Comparison of ENCODE assay signal across 8 cellular contexts in genomic region chr12:13171921-13172859, GRCh38. TPM values are rescaled to one million over a fixed set of nuclear protein-coding genes. Genes with fewer than 3 reads are reported as not detected.
DNase-seq lines count a peak whose midpoint lies in the region; ATAC-seq, FAIRE-seq and TF ChIP-seq lines count a peak whose summit lies in the region.

No MANE protein-coding gene starts in this region.

- CTCF ChIA-PET in RWPE1 (lab: Yijun Ruan, JAX) = interaction anchor here (0.6 kb wide), 1 partner anchor 757 kb away, joined by 3 read pairs; no protein-coding TSS in a partner anchor

- intact Hi-C loops in heart left ventricle (cut with DNase I) (no loop called here), uterus (cut with DNase I; ENCODE audit: low total_unique reads) (no loop called here)

- peaks cover 0 to 5% (median 0%) of the 10 kb centered on the region in 12 donors for H3K9me3 ChIP-seq in heart left ventricle
- no peaks in the 10 kb centered on the region for H3K9me3 ChIP-seq in right atrium auricular region
- no peaks in the 10 kb centered on the region for H3K9me3 ChIP-seq in keratinocyte (ENCODE audit: control insufficient read depth, low read depth, low read length)
- H3K9me3 ChIP-seq in uterus = no peaks in the 10 kb centered on the region

- no peak overlapping the region for H3K4me3 Mint-ChIP-seq in progenitor cell of endocrine pancreas (ENCODE audit: low read depth)

- H3K27me3 ChIP-seq in heart left ventricle (no peaks in the 10 kb centered on the region), right atrium auricular region (no peaks in the 10 kb centered on the region), keratinocyte (ENCODE audit: control insufficient read depth, extremely low read depth, insufficient read depth, low read length) (no peaks in the 10 kb centered on the region), uterus (no peaks in the 10 kb centered on the region)

- dilution Hi-C loops in keratinocyte (cut with MboI; ENCODE audit: extremely low pct_ligation_motif_present, low sequenced_read_pairs) = no loop called here

- H2AFZ ChIP-seq in keratinocyte (ENCODE audit: control insufficient read depth, low read length) = peak overlapping the region; percentile 39

- H3K4me3 ChIP-seq in heart left ventricle (no peak overlapping the region), right atrium auricular region (no peak overlapping the region), keratinocyte (ENCODE audit: control insufficient read depth in 2 of 3, extremely low read depth in 1 of 3, insufficient read depth in 2 of 3, low read depth in 1 of 3, low read length in 3 of 3) (peak overlapping the region in 1 of 3 experiments; percentile 28), uterus (no peak overlapping the region)

- H4K20me1 ChIP-seq in keratinocyte (ENCODE audit: control insufficient read depth, extremely low read depth, insufficient read depth, low read length) = no peaks in the 10 kb centered on the region

- no peak for DNase-seq in heart left ventricle
- no peak for DNase-seq in right atrium auricular region (ENCODE audit: low spot score)
- peak; percentile 78 for DNase-seq in RWPE1 (ENCODE audit: low spot score)
- DNase-seq in keratinocyte (ENCODE audit: low read depth, low spot score) = no peak
- DNase-seq in uterus = no peak
- DNase-seq in activated CD8-positive, alpha-beta memory T cell treated with anti-CD3 and anti-CD28 coated beads, Interleukin-2, amount 50 U/mL, for 48 hours = no peak
- DNase-seq in progenitor cell of endocrine pancreas (ENCODE audit: low spot score, unreplicated experiment) = no peak

- no peaks in the 10 kb centered on the region for H3K79me2 ChIP-seq in keratinocyte (ENCODE audit: control insufficient read depth, insufficient read depth, low read length)

- ATAC-seq in heart left ventricle (no peak), GM18520 (IDR thresholded peaks at IDR 0.05; ENCODE audit: unreplicated experiment) (no peak)

- H3K9ac ChIP-seq in keratinocyte (ENCODE audit: control insufficient read depth, extremely low read depth, insufficient read depth, low read length) = peak overlapping the region; percentile 73

- TF ChIP-seq CTCF in heart left ventricle (IDR thresholded peaks at IDR 0.05) = no peak
- no peak for TF ChIP-seq CTCF in right atrium auricular region (IDR thresholded peaks at IDR 0.05)
- TF ChIP-seq CTCF in RWPE1 (conservative IDR thresholded peaks at IDR 0.05; ENCODE audit: low read depth) = no peak
- peak in 1 of 3 experiments; percentile 22 for TF ChIP-seq CTCF in keratinocyte (optimal IDR thresholded peaks at IDR 0.05 in 1 of 3, IDR thresholded peaks at IDR 0.05 in 1 of 3, conservative IDR thresholded peaks at IDR 0.05 in 1 of 3; ENCODE audit: extremely low read depth in 1 of 3, insufficient read depth in 2 of 3, low read length in 3 of 3)
- no peak for TF ChIP-seq CTCF in uterus (IDR thresholded peaks at IDR 0.05)
- TF ChIP-seq CTCF in progenitor cell of endocrine pancreas (IDR thresholded peaks at IDR 0.05; ENCODE audit: unreplicated experiment) = no peak

- H3K4me1 ChIP-seq in heart left ventricle (peaks cover 0 to 20% (median 4%) of the 10 kb centered on the region in 12 donors), right atrium auricular region (peaks cover 0 to 32% of the 10 kb centered on the region in 2 donors), keratinocyte (ENCODE audit: control insufficient read depth, extremely low read depth, insufficient read depth, low read length) (peaks cover 66% of the 10 kb centered on the region), uterus (no peaks in the 10 kb centered on the region)

- no peaks in the 10 kb centered on the region for H3K9me1 ChIP-seq in keratinocyte (ENCODE audit: control insufficient read depth, extremely low read depth, insufficient read depth, low read length)

- H3K36me3 Mint-ChIP-seq in progenitor cell of endocrine pancreas (ENCODE audit: insufficient read depth) = no peaks in the 10 kb centered on the region

- FAIRE-seq in keratinocyte (lab: Jason Lieb, UNC) = peak; percentile 92

- no peaks in the 10 kb centered on the region for H3K36me3 ChIP-seq in heart left ventricle
- H3K36me3 ChIP-seq in right atrium auricular region = no peaks in the 10 kb centered on the region
- H3K36me3 ChIP-seq in keratinocyte (ENCODE audit: control insufficient read depth in 2 of 2, extremely low read depth in 1 of 2, insufficient read depth in 2 of 2, low read length in 2 of 2) = no peaks in the 10 kb centered on the region
- H3K36me3 ChIP-seq in uterus = no peaks in the 10 kb centered on the region

- peaks cover 13% of the 10 kb centered on the region for H3K4me1 Mint-ChIP-seq in progenitor cell of endocrine pancreas (ENCODE audit: low read depth)

- H3K27ac Mint-ChIP-seq in progenitor cell of endocrine pancreas = no peak overlapping the region

- H3K27me3 Mint-ChIP-seq in progenitor cell of endocrine pancreas = peaks cover 40% of the 10 kb centered on the region

- POLR2A ChIA-PET in RWPE1 (lab: Yijun Ruan, JAX; ENCODE audit: low non-redundant PET) = no interaction called here

- no peaks in the 10 kb centered on the region for H3K9me3 Mint-ChIP-seq in progenitor cell of endocrine pancreas (ENCODE audit: low read depth)

- H3K4me2 ChIP-seq in keratinocyte (ENCODE audit: control insufficient read depth, extremely low read depth, insufficient read depth, low read depth, low read length) = peak overlapping the region; percentile 82

- WGBS in heart left ventricle, 4 donors = 86 to 91% (median 87%) methylated on average over 14 of the region's 14 CpGs

- peak overlapping the region in 9 of 12 donors; percentile 11 to 82 (median 67) for H3K27ac ChIP-seq in heart left ventricle
- H3K27ac ChIP-seq in right atrium auricular region = peak overlapping the region in 1 of 2 donors; percentile 75
- H3K27ac ChIP-seq in RWPE1 = peak overlapping the region; percentile 81
- H3K27ac ChIP-seq in keratinocyte (ENCODE audit: control insufficient read depth, insufficient read depth, low read length) = peak overlapping the region; percentile 96
- H3K27ac ChIP-seq in uterus = peak overlapping the region; percentile 22 to 70

- TF ChIP-seq POLR2A in heart left ventricle (IDR thresholded peaks at IDR 0.05) = no peak
- no peak for TF ChIP-seq POLR2A in uterus (IDR thresholded peaks at IDR 0.05)

RNA-seq across cellular contexts. Expression of gene EMP1, which starts 24.3 kb away (rescaled TPM):
- total RNA-seq in heart left ventricle (100 to 1,000 TPM in 6 of 9 donors, 10 to 100 TPM in 3; 67.9 to 281 (median 175) TPM), right atrium auricular region (100 to 1,000 TPM; 188 to 208 TPM), uterus (100 to 1,000 TPM in 3 of 4 donors, 10 to 100 TPM in 1; 48.9 to 345 (median 163) TPM), progenitor cell of endocrine pancreas (0.31 and 0.47 TPM in 2 replicates)
- polyA plus RNA-seq in heart left ventricle (10 to 100 TPM; 16.4 to 83.0 TPM), keratinocyte (356 to 610 TPM (median 583 TPM) in 3 replicates)
- polyA plus RNA-seq in keratinocyte (2011; ENCODE audit: low read depth) = 96.0 TPM
- polyA plus RNA-seq in keratinocyte (2011; cell fraction: cytosol; rRNA removed) = 120 and 273 TPM in 2 replicates
- 717 and 740 TPM in 2 replicates for polyA plus RNA-seq in keratinocyte (2011; cell fraction: nucleus; rRNA removed)
- polyA plus RNA-seq in keratinocyte (2012; ENCODE audit: low replicate concordance) = 229 and 605 TPM in 2 replicates
- 709 to 1,030 TPM (median 926 TPM) in 3 replicates for polyA minus RNA-seq in keratinocyte
- polyA minus RNA-seq in keratinocyte (2011; cell fraction: cytosol; rRNA and poly(A)+ RNA removed) = 113 TPM
- 252 and 568 TPM in 2 replicates for polyA minus RNA-seq in keratinocyte (2011; cell fraction: nucleus; rRNA and poly(A)+ RNA removed)

Comparison
In these comparisons a context has a peak if more than half of its experiments do, and no peak if none do; other contexts are left out.
1. RNA of gene EMP1, which starts 24.3 kb away (total RNA-seq): 48.9 to 345 TPM in uterus, 188 to 208 TPM in right atrium auricular region and 67.9 to 281 TPM in heart left ventricle; 0.31 to 0.47 TPM in progenitor cell of endocrine pancreas; every median in the first group is over 10 times any median in the second.